ENCODE assay signal across 8 cellular contexts in the genomic region with DNA sequence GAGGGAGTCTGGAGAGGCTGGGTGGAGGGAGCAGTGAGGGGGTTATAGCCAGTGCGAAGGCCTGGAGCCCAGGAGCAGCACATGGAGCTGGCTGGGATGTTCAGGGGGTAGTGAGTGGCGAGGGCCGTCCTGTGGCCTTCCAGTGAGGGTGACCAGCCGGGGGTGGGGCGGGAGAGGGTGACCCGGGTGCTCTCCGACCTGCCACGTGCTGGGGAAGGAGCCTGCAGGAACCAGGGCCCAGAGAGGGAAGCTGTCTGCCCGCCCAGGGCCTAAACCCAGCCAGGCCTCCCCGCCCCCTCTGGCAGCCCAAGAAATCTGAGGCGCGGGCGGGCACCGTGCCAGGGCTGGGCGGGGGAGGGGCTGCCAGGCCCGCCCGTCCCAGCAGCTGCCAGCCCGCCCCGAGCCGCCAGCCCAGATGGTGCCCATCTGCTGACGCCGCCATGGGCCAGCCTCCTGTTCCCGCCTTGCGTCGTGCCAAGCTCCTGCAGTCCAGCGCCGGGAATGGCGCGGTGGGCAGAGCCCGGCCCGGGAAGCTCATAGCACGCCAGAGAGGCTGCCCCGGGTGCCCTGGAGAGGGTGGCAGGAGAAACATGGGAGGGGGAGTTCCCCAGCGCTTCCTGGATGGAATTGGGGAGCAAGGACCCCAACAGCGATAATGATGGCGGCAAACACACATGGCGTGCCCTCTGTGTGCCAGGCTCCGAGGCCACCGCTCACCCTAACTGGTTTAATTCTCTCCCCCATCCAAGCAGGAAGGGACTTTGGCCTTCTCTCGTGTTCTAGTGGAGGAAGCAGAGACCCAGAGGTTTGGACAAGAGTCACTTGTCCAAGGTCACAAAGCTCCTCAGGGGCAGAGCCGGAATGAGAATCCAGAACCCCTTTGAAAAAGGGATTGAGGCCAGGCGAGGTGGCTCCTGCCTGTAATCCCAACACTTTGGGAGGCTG. TPM values are rescaled to one million over a fixed set of nuclear protein-coding genes. Genes with fewer than 3 reads are reported as not detected.
A peak's percentile ranks its signal among the peaks of the same experiment; 100 is the strongest.
DNase-seq lines count a peak whose midpoint lies in the region; ATAC-seq and TF ChIP-seq lines count a peak whose summit lies in the region.

No MANE protein-coding gene starts in this region.

- TF ChIP-seq CTCF in HFFc6 (IDR thresholded peaks at IDR 0.05): no peak
- TF ChIP-seq CTCF in suprapubic skin (IDR thresholded peaks at IDR 0.05): no peak

- H3K4me3 ChIP-seq in suprapubic skin: peak overlapping the region; percentile 6

- peaks cover under 1% of the 10 kb centered on the region for H3K36me3 ChIP-seq in suprapubic skin

- H3K27ac ChIP-seq in suprapubic skin: peak overlapping the region; percentile 80

- no peak for ATAC-seq in GM18873 (IDR thresholded peaks at IDR 0.05; ENCODE audit: low FRiP score, unreplicated experiment)
- ATAC-seq in HG02938 (IDR thresholded peaks at IDR 0.05; ENCODE audit: unreplicated experiment): no peak

- H3K4me3 Mint-ChIP-seq in HFFc6: no peak overlapping the region
- no peak overlapping the region for H3K4me3 Mint-ChIP-seq in T-helper 2 cell treated with Interferon-gamma antibody and Interleukin-4, amounts not matched to agents 5 μg/mL and 100 μg/mL, for 36 hours

- H3K9me3 ChIP-seq in suprapubic skin: no peaks in the 10 kb centered on the region

- no peak for TF ChIP-seq EP300 in suprapubic skin (IDR thresholded peaks at IDR 0.05)

- WGBS in suprapubic skin: 12% methylated on average over 8 of the region's 42 CpGs

- TF ChIP-seq POLR2A in suprapubic skin (IDR thresholded peaks at IDR 0.05): peak in 1 of 2 donors; percentile 11

- peaks cover 50% of the 10 kb centered on the region for H3K4me1 Mint-ChIP-seq in HFFc6 (ENCODE audit: low read depth)
- H3K4me1 Mint-ChIP-seq in T-helper 2 cell treated with Interferon-gamma antibody and Interleukin-4, amounts not matched to agents 5 μg/mL and 100 μg/mL, for 36 hours (ENCODE audit: low read depth): no peaks in the 10 kb centered on the region

- H3K36me3 Mint-ChIP-seq in HFFc6 (ENCODE audit: low read depth): peaks cover 9% of the 10 kb centered on the region; the same call in 1 of the 2 replicates
- no peaks in the 10 kb centered on the region for H3K36me3 Mint-ChIP-seq in T-helper 2 cell treated with Interferon-gamma antibody and Interleukin-4, amounts not matched to agents 5 μg/mL and 100 μg/mL, for 36 hours (ENCODE audit: low read depth)

- DNase-seq in HFFc6 (no peak), amygdala (lab: John Stamatoyannopoulos, UW) (peak in 55 of 56 donors; percentile 60 to 96 (median 88)), iPS-NIHi11 (ENCODE audit: low spot score) (peak; percentile 62), suprapubic skin (ENCODE audit: low spot score in 2 of 2) (peak; percentile 89 to 93)
- no peak for DNase-seq in T-helper 2 cell treated with Interferon-gamma antibody and Interleukin-4, amounts not matched to agents 5 μg/mL and 100 μg/mL, for 36 hours (ENCODE audit: low spot score)
- no peak for DNase-seq in activated naive CD4-positive, alpha-beta T cell (lab: John Stamatoyannopoulos, UW)

- H3K27ac Mint-ChIP-seq in HFFc6: peak overlapping the region; percentile 69
- no peak overlapping the region for H3K27ac Mint-ChIP-seq in T-helper 2 cell treated with Interferon-gamma antibody and Interleukin-4, amounts not matched to agents 5 μg/mL and 100 μg/mL, for 36 hours

- H3K9me3 Mint-ChIP-seq in HFFc6: no peaks in the 10 kb centered on the region
- no peaks in the 10 kb centered on the region for H3K9me3 Mint-ChIP-seq in T-helper 2 cell treated with Interferon-gamma antibody and Interleukin-4, amounts not matched to agents 5 μg/mL and 100 μg/mL, for 36 hours

- H3K4me1 ChIP-seq in suprapubic skin: peaks cover 77% of the 10 kb centered on the region

- H3K27me3 ChIP-seq in suprapubic skin: no peaks in the 10 kb centered on the region

- peaks cover 9% of the 10 kb centered on the region for H3K27me3 Mint-ChIP-seq in HFFc6 (ENCODE audit: insufficient read depth)
- no peaks in the 10 kb centered on the region for H3K27me3 Mint-ChIP-seq in T-helper 2 cell treated with Interferon-gamma antibody and Interleukin-4, amounts not matched to agents 5 μg/mL and 100 μg/mL, for 36 hours (ENCODE audit: low read depth)

RNA-seq across cellular contexts. Expression of a gene that starts 21.5 kb away (rescaled TPM):
- 100 to 1,000 TPM; 186 to 219 (median 211) TPM for total RNA-seq in HFFc6 (2021; fragmentation: NEBNext Ultra II Directional; extraction: Animal tissue kit (Norgen Biotek cat#: 25700))
- total RNA-seq in suprapubic skin: 100 to 1,000 TPM; 135 to 234 (median 194) TPM

Comparison
In these comparisons a context has a peak if more than half of its experiments do, and no peak if none do; other contexts are left out.
1. DNase-seq: peak in amygdala (55 of 56), iPS-NIHi11 (single experiment) and suprapubic skin (2 of 2); none in HFFc6 (single experiment), T-helper 2 cell treated with Interferon-gamma antibody and Interleukin-4, amounts not matched to agents 5 μg/mL and 100 μg/mL, for 36 hours (single experiment) and activated naive CD4-positive, alpha-beta T cell (0 of 4).